ENCODE assay signal across 34 cellular contexts in genomic region chr1:81234237-81234636, GRCh38.
"Had no signal": no experiment of that assay in that cellular context is flagged by ENCODE, and none has a peak within 500 bp of the region (broad histone marks: within the 10 kb centered on the region; RNA-seq: fewer than 3 reads in every experiment).

No MANE protein-coding gene starts in this region.

- H3K4me3 Mint-ChIP-seq: activated B cell treated with CpG ODN at 0.5 μM for 24 hours; activated CD4-positive, alpha-beta memory T cell treated with anti-CD3 and anti-CD28 coated beads for 36 hours; activated CD8-positive, alpha-beta memory T cell treated with anti-CD3 and anti-CD28 coated beads, Interleukin-2, amount 10 ng/mL, durations not matched to agents 7 days and 5 days; activated CD8-positive, alpha-beta T cell treated with anti-CD3 and anti-CD28 coated beads, Interleukin-2, amount 10 ng/mL, durations not matched to agents 7 days and 5 days; activated naive CD4-positive, alpha-beta T cell treated with anti-CD3 and anti-CD28 coated beads, Interleukin-2, amount 10 ng/mL, durations not matched to agents 7 days and 5 days; activated naive CD8-positive, alpha-beta T cell treated with anti-CD3 and anti-CD28 coated beads, Interleukin-2, amount 10 ng/mL, durations not matched to agents 7 days and 5 days; activated T-helper 1 cell treated with anti-CD3 and anti-CD28 coated beads, Interleukin-12 subunit alpha, Interleukin-12 subunit beta, Interleukin-2, Interleukin-4 antibody, amounts not matched to agents 30 ng/mL and 10 ng/mL and 1 ng/mL, durations not matched to agents 14 hours and 24 hours and 36 hours; central memory CD8-positive, alpha-beta T cell; dendritic cell treated with granulocyte-macrophage colony-stimulating factor and Interleukin-4, amounts not matched to agents 40 ng/mL and 50 ng/mL, for 4 days; T-helper 17 cell; T-helper 2 cell treated with Interferon-gamma antibody and Interleukin-4, amounts not matched to agents 5 μg/mL and 100 μg/mL, for 36 hours had no signal

- H3K9me3 Mint-ChIP-seq: activated B cell treated with CpG ODN at 0.5 μM for 24 hours; activated CD4-positive, alpha-beta memory T cell treated with anti-CD3 and anti-CD28 coated beads for 36 hours; activated naive CD4-positive, alpha-beta T cell treated with anti-CD3 and anti-CD28 coated beads, Interleukin-2, amount 10 ng/mL, durations not matched to agents 7 days and 5 days; activated naive CD4-positive, alpha-beta T cell treated with anti-CD3 and anti-CD28 coated beads, Interleukin-2, amount 50 U/mL, for 72 hours; activated naive CD8-positive, alpha-beta T cell treated with anti-CD3 and anti-CD28 coated beads, Interleukin-2, amount 10 ng/mL, durations not matched to agents 7 days and 5 days; activated T-helper 1 cell treated with anti-CD3 and anti-CD28 coated beads, Interleukin-12 subunit alpha, Interleukin-12 subunit beta, Interleukin-2, Interleukin-4 antibody, amounts not matched to agents 30 ng/mL and 10 ng/mL and 1 ng/mL, durations not matched to agents 14 hours and 24 hours and 36 hours; activated T-helper 2 cell treated with anti-CD3 and anti-CD28 coated beads, Interferon-gamma antibody, Interleukin-2, Interleukin-4, amounts not matched to agents 10 μg/mL and 5 μg/mL and 100 μg/mL, durations not matched to agents 14 hours and 24 hours and 36 hours; dendritic cell treated with granulocyte-macrophage colony-stimulating factor and Interleukin-4, amounts not matched to agents 40 ng/mL and 50 ng/mL, for 4 days; T-helper 2 cell treated with Interferon-gamma antibody and Interleukin-4, amounts not matched to agents 5 μg/mL and 100 μg/mL, for 36 hours had no signal

- H3K27ac Mint-ChIP-seq: activated B cell treated with CpG ODN at 0.5 μM for 24 hours; activated CD4-positive, alpha-beta memory T cell treated with anti-CD3 and anti-CD28 coated beads for 36 hours; activated CD8-positive, alpha-beta memory T cell treated with anti-CD3 and anti-CD28 coated beads, Interleukin-2, amount 10 ng/mL, durations not matched to agents 7 days and 5 days; activated CD8-positive, alpha-beta T cell treated with anti-CD3 and anti-CD28 coated beads, Interleukin-2, amount 10 ng/mL, durations not matched to agents 7 days and 5 days; activated naive CD4-positive, alpha-beta T cell treated with anti-CD3 and anti-CD28 coated beads, Interleukin-2, amount 10 ng/mL, durations not matched to agents 7 days and 5 days; activated naive CD4-positive, alpha-beta T cell treated with anti-CD3 and anti-CD28 coated beads, Interleukin-2, amount 50 U/mL, for 72 hours; activated naive CD8-positive, alpha-beta T cell treated with anti-CD3 and anti-CD28 coated beads, Interleukin-2, amount 10 ng/mL, durations not matched to agents 7 days and 5 days; activated T-helper 1 cell treated with anti-CD3 and anti-CD28 coated beads, Interleukin-12 subunit alpha, Interleukin-12 subunit beta, Interleukin-2, Interleukin-4 antibody, amounts not matched to agents 30 ng/mL and 10 ng/mL and 1 ng/mL, durations not matched to agents 14 hours and 24 hours and 36 hours; activated T-helper 2 cell treated with anti-CD3 and anti-CD28 coated beads, Interferon-gamma antibody, Interleukin-2, Interleukin-4, amounts not matched to agents 10 μg/mL and 5 μg/mL and 100 μg/mL, durations not matched to agents 14 hours and 24 hours and 36 hours; dendritic cell treated with granulocyte-macrophage colony-stimulating factor and Interleukin-4, amounts not matched to agents 40 ng/mL and 50 ng/mL, for 4 days; T-helper 17 cell; T-helper 2 cell treated with Interferon-gamma antibody and Interleukin-4, amounts not matched to agents 5 μg/mL and 100 μg/mL, for 36 hours had no signal

- DNase-seq: activated B cell treated with CpG ODN at 0.5 μM for 24 hours; activated CD4-positive, alpha-beta memory T cell treated with anti-CD3 and anti-CD28 coated beads for 36 hours; activated CD4-positive, alpha-beta T cell treated with anti-CD3 and anti-CD28 coated beads for 48 hours; activated CD8-positive, alpha-beta memory T cell treated with anti-CD3 and anti-CD28 coated beads, Interleukin-2, amount 10 ng/mL, durations not matched to agents 7 days and 5 days; activated CD8-positive, alpha-beta memory T cell treated with anti-CD3 and anti-CD28 coated beads, Interleukin-2, amount 50 U/mL, for 4 hours; activated CD8-positive, alpha-beta T cell treated with anti-CD3 and anti-CD28 coated beads, Interleukin-2, amount 10 ng/mL, durations not matched to agents 7 days and 5 days; activated gamma-delta T cell; activated naive CD4-positive, alpha-beta T cell; activated naive CD4-positive, alpha-beta T cell treated with anti-CD3 and anti-CD28 coated beads, Interleukin-2, amount 10 ng/mL, durations not matched to agents 7 days and 5 days; activated naive CD8-positive, alpha-beta T cell treated with anti-CD3 and anti-CD28 coated beads, Interleukin-2, amount 10 ng/mL, durations not matched to agents 7 days and 5 days; activated T-cell treated with anti-CD3 and anti-CD28 coated beads, Interleukin-2, amount 50 U/mL, for 1 hour; activated T-cell treated with anti-CD3 and anti-CD28 coated beads, Interleukin-2, amount 50 U/mL, for 48 hours; amniotic stem cell; anterior cingulate cortex; brain microvascular endothelial cell; dorsolateral prefrontal cortex; effector memory CD4-positive, alpha-beta T cell; erythroblast; foreskin keratinocyte; gastrocnemius medialis; heart right ventricle; T-helper 1 cell; T-helper 17 cell; T1000; WERI-Rb-1 had no signal

- H3K9me3 ChIP-seq: esophagus muscularis mucosa, gastrocnemius medialis, heart right ventricle had no signal

- H3K27ac ChIP-seq: brain microvascular endothelial cell, coronary artery, dorsolateral prefrontal cortex, esophagus muscularis mucosa, foreskin keratinocyte, gastrocnemius medialis, heart right ventricle, WERI-Rb-1 had no signal

- H3K27me3 ChIP-seq: brain microvascular endothelial cell, esophagus muscularis mucosa, foreskin keratinocyte had no signal

- H3K27me3 Mint-ChIP-seq: activated B cell treated with CpG ODN at 0.5 μM for 24 hours; activated CD4-positive, alpha-beta memory T cell treated with anti-CD3 and anti-CD28 coated beads for 36 hours; activated CD8-positive, alpha-beta memory T cell treated with anti-CD3 and anti-CD28 coated beads, Interleukin-2, amount 10 ng/mL, durations not matched to agents 7 days and 5 days; activated naive CD4-positive, alpha-beta T cell treated with anti-CD3 and anti-CD28 coated beads, Interleukin-2, amount 10 ng/mL, durations not matched to agents 7 days and 5 days; activated naive CD8-positive, alpha-beta T cell treated with anti-CD3 and anti-CD28 coated beads, Interleukin-2, amount 10 ng/mL, durations not matched to agents 7 days and 5 days; central memory CD8-positive, alpha-beta T cell; dendritic cell treated with granulocyte-macrophage colony-stimulating factor and Interleukin-4, amounts not matched to agents 40 ng/mL and 50 ng/mL, for 4 days; T-helper 17 cell had no signal

- ATAC-seq: activated CD4-positive, CD25-positive, alpha-beta regulatory T cell treated with anti-CD3 and anti-CD28 coated beads, Interleukin-2, amount 50 U/mL, for 24 hours; activated CD8-positive, alpha-beta memory T cell treated with anti-CD3 and anti-CD28 coated beads, Interleukin-2, amount 10 ng/mL, durations not matched to agents 7 days and 5 days; activated CD8-positive, alpha-beta T cell treated with anti-CD3 and anti-CD28 coated beads, Interleukin-2, amount 10 ng/mL, durations not matched to agents 7 days and 5 days; activated naive CD4-positive, alpha-beta T cell treated with anti-CD3 and anti-CD28 coated beads, Interleukin-2, amount 50 U/mL, for 72 hours; foreskin keratinocyte; gastrocnemius medialis; heart right ventricle; T-helper 17 cell had no signal

- H3K4me3 ChIP-seq: coronary artery, dorsolateral prefrontal cortex, esophagus muscularis mucosa, gastrocnemius medialis, heart right ventricle had no signal

- H3K36me3 Mint-ChIP-seq: activated CD4-positive, alpha-beta memory T cell treated with anti-CD3 and anti-CD28 coated beads for 36 hours; activated CD8-positive, alpha-beta memory T cell treated with anti-CD3 and anti-CD28 coated beads, Interleukin-2, amount 10 ng/mL, durations not matched to agents 7 days and 5 days; activated naive CD4-positive, alpha-beta T cell treated with anti-CD3 and anti-CD28 coated beads, Interleukin-2, amount 10 ng/mL, durations not matched to agents 7 days and 5 days; activated naive CD4-positive, alpha-beta T cell treated with anti-CD3 and anti-CD28 coated beads, Interleukin-2, amount 50 U/mL, for 72 hours; activated naive CD8-positive, alpha-beta T cell treated with anti-CD3 and anti-CD28 coated beads, Interleukin-2, amount 10 ng/mL, durations not matched to agents 7 days and 5 days had no signal

- H3K4me1 Mint-ChIP-seq: activated B cell treated with CpG ODN at 0.5 μM for 24 hours; activated CD8-positive, alpha-beta memory T cell treated with anti-CD3 and anti-CD28 coated beads, Interleukin-2, amount 10 ng/mL, durations not matched to agents 7 days and 5 days; activated naive CD4-positive, alpha-beta T cell treated with anti-CD3 and anti-CD28 coated beads, Interleukin-2, amount 10 ng/mL, durations not matched to agents 7 days and 5 days; activated naive CD8-positive, alpha-beta T cell treated with anti-CD3 and anti-CD28 coated beads, Interleukin-2, amount 10 ng/mL, durations not matched to agents 7 days and 5 days; central memory CD8-positive, alpha-beta T cell; T-helper 17 cell had no signal

- H3K36me3 ChIP-seq: brain microvascular endothelial cell, esophagus muscularis mucosa, gastrocnemius medialis, heart right ventricle, WERI-Rb-1 had no signal
